ENCODE assay signal across 23 cellular contexts in genomic region chr3:74122281-74122680, GRCh38.
"Had no signal": no experiment of that assay in that cellular context is flagged by ENCODE, and none has a peak within 500 bp of the region (broad histone marks: within the 10 kb centered on the region; RNA-seq: fewer than 3 reads in every experiment).

No MANE protein-coding gene starts in this region.

- H3K27ac ChIP-seq: RWPE1 had no signal

- H3K9me3 ChIP-seq: MG63, SK-N-SH had no signal

- H3K4me2 ChIP-seq: SK-N-SH had no signal

- H3K9ac ChIP-seq: SK-N-SH had no signal

- DNase-seq: Karpas-422, KG1, NCI-H1092, NCI-H1105 treated with DMSO at 0.1 percent for 48 hours, NCI-H1417 treated with DMSO at 0.1 percent for 48 hours, NCI-H146, NCI-H1694 treated with DMSO at 0.1 percent for 48 hours, NCI-H1930, NCI-H2081, NCI-H2107, NCI-H2227 treated with DMSO at 0.1 percent for 48 hours, NCI-H446, NCI-H510A, NCI-H524 treated with DMSO at 0.1 percent for 48 hours, NCI-H69, NCI-H774, PC-3, SHP77, SK-N-SH had no signal

- ATAC-seq: HepG2, Panc1, PC-3 had no signal

- H3K27me3 ChIP-seq: MG63 had no signal

- H3K36me3 ChIP-seq: MG63 had no signal

- H3K4me3 ChIP-seq: MG63 had no signal
